Comparison of ENCODE assay signal across 19 cellular contexts in the genomic region with DNA sequence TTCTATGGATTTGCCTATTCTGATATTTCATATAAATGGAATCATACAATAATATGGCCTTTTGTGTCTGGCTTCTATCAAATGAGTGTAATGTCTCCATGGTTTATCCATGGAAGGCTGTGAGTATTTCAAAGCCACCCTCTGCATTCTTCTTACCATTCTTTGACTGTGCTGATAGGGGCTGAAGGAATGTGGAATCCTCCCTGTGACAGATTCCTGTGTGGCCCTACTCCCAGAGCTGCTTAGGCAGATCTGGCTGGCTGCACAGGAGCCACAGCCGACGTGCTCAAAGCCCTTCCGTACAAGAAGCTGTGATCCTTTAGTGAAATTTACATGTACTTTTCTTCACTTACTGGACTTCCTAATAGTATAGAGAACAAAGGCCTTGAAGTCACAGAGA.
"Had no signal": no experiment of that assay in that cellular context is flagged by ENCODE, and none has a peak within 500 bp of the region (broad histone marks: within the 10 kb centered on the region; RNA-seq: fewer than 3 reads in every experiment).

No MANE protein-coding gene starts in this region.

- H3K27ac ChIP-seq: dorsolateral prefrontal cortex, epithelial cell of prostate, foreskin keratinocyte, right atrium auricular region, sigmoid colon, stomach, thoracic aorta, transverse colon, uterus had no signal

- H3K36me3 ChIP-seq: right atrium auricular region, sigmoid colon, stomach, thoracic aorta, transverse colon, uterus had no signal

- H3K9me3 ChIP-seq: right atrium auricular region, sigmoid colon, stomach, thoracic aorta, transverse colon, uterus had no signal

- ATAC-seq: foreskin keratinocyte; natural killer cell treated with Interleukin-12 subunit alpha and Interleukin-12 subunit beta and Interleukin-15 and Interleukin-18, amount 100 ng/mL, for 72 hours had no signal

- H3K27me3 ChIP-seq: foreskin keratinocyte, right atrium auricular region, sigmoid colon, stomach, transverse colon, uterus had no signal

- H3K36me3 Mint-ChIP-seq: mesothelial cell of epicardium; natural killer cell treated with Interleukin-12 subunit alpha and Interleukin-12 subunit beta and Interleukin-15 and Interleukin-18, amount 100 ng/mL, for 72 hours had no signal

- H3K4me3 Mint-ChIP-seq: mesothelial cell of epicardium; natural killer cell treated with Interleukin-12 subunit alpha and Interleukin-12 subunit beta and Interleukin-15 and Interleukin-18, amount 100 ng/mL, for 72 hours had no signal

- H3K27ac Mint-ChIP-seq: mesothelial cell of epicardium had no signal

- DNase-seq: central memory CD4-positive, alpha-beta T cell; cortex of kidney; dorsolateral prefrontal cortex; effector memory CD4-positive, alpha-beta T cell; foreskin keratinocyte; posterior cingulate gyrus; sigmoid colon; small intestine; stimulated activated CD4-positive, alpha-beta T cell treated with anti-CD3 and anti-CD28 coated beads, Interleukin-12 subunit alpha, Interleukin-12 subunit beta, amount 100 ng/mL, for 4 hours; stimulated activated naive CD4-positive, alpha-beta T cell; stomach; substantia nigra; transverse colon; uterus had no signal

- H3K4me3 ChIP-seq: dorsolateral prefrontal cortex, right atrium auricular region, sigmoid colon, stomach, thoracic aorta, transverse colon, uterus had no signal

- H3K4me1 ChIP-seq: foreskin keratinocyte, right atrium auricular region, sigmoid colon, stomach, transverse colon, uterus had no signal

- H3K9me3 Mint-ChIP-seq: mesothelial cell of epicardium; natural killer cell treated with Interleukin-12 subunit alpha and Interleukin-12 subunit beta and Interleukin-15 and Interleukin-18, amount 100 ng/mL, for 72 hours had no signal
